In genomic region chr3:71232895-71233294, GRCh38 we compare ENCODE assay signal across 1 cellular context.
TF ChIP-seq lines count a peak whose summit lies in the region.

No MANE protein-coding gene starts in this region.

TF ChIP-seq in HepG2, 621 proteins besides CTCF, POLR2A, EP300 and RAD21 (continued from another document):
- TF ChIP-seq USF2 (IDR thresholded peaks at IDR 0.05; ENCODE audit: low read depth, low read length), result no peak
- no peak for TF ChIP-seq USF2 (CRISPR knock-in tag; IDR thresholded peaks at IDR 0.05; ENCODE audit: borderline replicate concordance)
- TF ChIP-seq ZNF703 (CRISPR knock-in tag; IDR thresholded peaks at IDR 0.05; ENCODE audit: borderline replicate concordance), result no peak
- no peak for TF ChIP-seq JARID2 (CRISPR knock-in tag; IDR thresholded peaks at IDR 0.05; ENCODE audit: insufficient replicate concordance)
- no peak for TF ChIP-seq ZNF253 (CRISPR knock-in tag; IDR thresholded peaks at IDR 0.05; ENCODE audit: borderline replicate concordance)
- 0 out of 2 replicates have a peak, but pooled peaks have one; percentile 34 for TF ChIP-seq ZMYM3 (CRISPR knock-in tag; IDR thresholded peaks at IDR 0.05)
- no peak for TF ChIP-seq ZNF335 (CRISPR knock-in tag; IDR thresholded peaks at IDR 0.05)
- no peak for TF ChIP-seq SOX6 (IDR thresholded peaks at IDR 0.05)
- no peak for TF ChIP-seq SOX6 (CRISPR knock-in tag; IDR thresholded peaks at IDR 0.05)
- no peak for TF ChIP-seq ZNF407 (CRISPR knock-in tag; IDR thresholded peaks at IDR 0.05; ENCODE audit: not compliant biosample characterization)
- no peak for TF ChIP-seq ZSCAN30 (CRISPR knock-in tag; IDR thresholded peaks at IDR 0.05)
- TF ChIP-seq THYN1 (CRISPR knock-in tag; IDR thresholded peaks at IDR 0.05; ENCODE audit: borderline replicate concordance, low read depth), result no peak
- no peak for TF ChIP-seq MTF2 (CRISPR knock-in tag; IDR thresholded peaks at IDR 0.05; ENCODE audit: borderline replicate concordance)
- no peak for TF ChIP-seq AHR (CRISPR knock-in tag; IDR thresholded peaks at IDR 0.05)
